Comparison of ENCODE assay signal across 19 cellular contexts in genomic region chr16:4611337-4612023, GRCh38. TPM values are rescaled to one million over a fixed set of nuclear protein-coding genes. Genes with fewer than 3 reads are reported as not detected.
DNase-seq lines count a peak whose midpoint lies in the region; ATAC-seq and TF ChIP-seq lines count a peak whose summit lies in the region.
"Had no signal": no experiment of that assay in that cellular context is flagged by ENCODE, and none has a peak within 500 bp of the region (broad histone marks: within the 10 kb centered on the region; RNA-seq: fewer than 3 reads in every experiment).

No MANE protein-coding gene starts in this region.

- H3K4me1 Mint-ChIP-seq in glutamatergic neuron (ENCODE audit: low read depth, unreplicated experiment): peaks cover 4% of the 10 kb centered on the region
- H3K4me1 Mint-ChIP-seq in stimulated activated memory B cell treated with anti-CD40 and anti-IgM and Interleukin-4, amounts not matched to agents 10 μg/mL and 1 μg/mL and 100 μg/mL, for 72 hours: peaks cover 37% of the 10 kb centered on the region

- no peak for TF ChIP-seq POLR2A in NB4 (IDR thresholded peaks at IDR 0.05; ENCODE audit: extremely low read depth, insufficient read length)
- no peak for TF ChIP-seq POLR2A in spleen (IDR thresholded peaks at IDR 0.05)

- H3K27me3 ChIP-seq in GM23248 (replicated peaks; ENCODE audit: insufficient read depth) (no peaks in the 10 kb centered on the region), spleen (replicated peaks in 1 of 7) (no peaks in the 10 kb centered on the region)

- in situ Hi-C loops in GM23248 (cut with MboI): no loop called here

- no peaks in the 10 kb centered on the region for H3K9me3 ChIP-seq in GM23248 (ENCODE audit: low read depth)
- H3K9me3 ChIP-seq in spleen: no peaks in the 10 kb centered on the region

- peak overlapping the region; percentile 52 for H3K27ac Mint-ChIP-seq in glutamatergic neuron (ENCODE audit: unreplicated experiment)
- H3K27ac Mint-ChIP-seq in stimulated activated memory B cell treated with anti-CD40 and anti-IgM and Interleukin-4, amounts not matched to agents 10 μg/mL and 1 μg/mL and 100 μg/mL, for 72 hours: no peak overlapping the region
- H3K27ac Mint-ChIP-seq: immature natural killer cell; stimulated activated naive CD8-positive, alpha-beta T cell treated with anti-CD3 and anti-CD28 coated beads, Interleukin-15, Interleukin-2, amounts not matched to agents 100 ng/mL and 50 ng/mL, for 24 hours had no signal

- intact Hi-C loops in spleen (cut with DNase I; ENCODE audit: low total_unique reads): no loop called here

- H3F3A ChIP-seq in GM23248 (ENCODE audit: insufficient read depth): peaks cover 6% of the 10 kb centered on the region; the same call in 1 of the 2 replicates

- no peaks in the 10 kb centered on the region for H3K36me3 Mint-ChIP-seq in glutamatergic neuron (ENCODE audit: unreplicated experiment)
- H3K36me3 Mint-ChIP-seq in stimulated activated memory B cell treated with anti-CD40 and anti-IgM and Interleukin-4, amounts not matched to agents 10 μg/mL and 1 μg/mL and 100 μg/mL, for 72 hours: peaks cover 23% of the 10 kb centered on the region
- H3K36me3 Mint-ChIP-seq: immature natural killer cell had no signal

- no peaks in the 10 kb centered on the region for H4K20me1 ChIP-seq in GM23248 (ENCODE audit: insufficient read depth)

- H3K27ac ChIP-seq in GM23248 (peak overlapping the region; percentile 44), spleen (no peak overlapping the region)

- peak overlapping the region; percentile 88; the same call in 1 of the 2 replicates for H3K9ac ChIP-seq in GM23248

- H2AFZ ChIP-seq in GM23248: no peak overlapping the region

- no peak for ATAC-seq in stimulated activated memory B cell treated with anti-CD40 and anti-IgM and Interleukin-4, amounts not matched to agents 10 μg/mL and 1 μg/mL and 100 μg/mL, for 72 hours
- ATAC-seq: activated CD4-positive, CD25-positive, alpha-beta regulatory T cell treated with anti-CD3 and anti-CD28 coated beads, Interleukin-2, amount 50 U/mL, for 24 hours; T-helper 17 cell had no signal

- WGBS in GM23248 (ENCODE audit: low coverage in 1 of 2, low lambda C conversion rate in 2 of 2, missing lambda C conversion rate in 2 of 2), 2 experiments: 80 to 81% methylated on average over 17 to 22 of the region's 22 CpGs
- 80 to 93% (median 87%) methylated on average over 22 of the region's 22 CpGs for WGBS in spleen, 5 donors

- CTCF ChIA-PET in HEK293T (lab: Yijun Ruan, JAX): interaction anchor here (0.7 kb wide), 2 partner anchors 17 to 93 kb away, joined by 3 to 6 read pairs; no protein-coding TSS in a partner anchor

- H3K4me3 ChIP-seq in GM23248 (no peak overlapping the region), NB4 (ENCODE audit: low read depth, low read length) (no peak overlapping the region), spleen (no peak overlapping the region)

- H3K9me3 Mint-ChIP-seq in glutamatergic neuron (ENCODE audit: unreplicated experiment): peaks cover 4% of the 10 kb centered on the region
- H3K9me3 Mint-ChIP-seq in stimulated activated memory B cell treated with anti-CD40 and anti-IgM and Interleukin-4, amounts not matched to agents 10 μg/mL and 1 μg/mL and 100 μg/mL, for 72 hours: no peaks in the 10 kb centered on the region
- H3K9me3 Mint-ChIP-seq: immature natural killer cell; stimulated activated naive CD8-positive, alpha-beta T cell treated with anti-CD3 and anti-CD28 coated beads, Interleukin-15, Interleukin-2, amounts not matched to agents 100 ng/mL and 50 ng/mL, for 24 hours had no signal

- no peaks in the 10 kb centered on the region for H3K9me2 ChIP-seq in GM23248 (ENCODE audit: insufficient read depth)

- peaks cover 10% of the 10 kb centered on the region for H3K27me3 Mint-ChIP-seq in glutamatergic neuron (ENCODE audit: unreplicated experiment)
- H3K27me3 Mint-ChIP-seq in stimulated activated memory B cell treated with anti-CD40 and anti-IgM and Interleukin-4, amounts not matched to agents 10 μg/mL and 1 μg/mL and 100 μg/mL, for 72 hours: no peaks in the 10 kb centered on the region
- H3K27me3 Mint-ChIP-seq: stimulated activated naive CD8-positive, alpha-beta T cell treated with anti-CD3 and anti-CD28 coated beads, Interleukin-15, Interleukin-2, amounts not matched to agents 100 ng/mL and 50 ng/mL, for 24 hours; T-helper 17 cell had no signal

- H3K36me3 ChIP-seq in GM23248 (ENCODE audit: low read depth): no peaks in the 10 kb centered on the region
- H3K36me3 ChIP-seq in spleen: peaks cover 0 to 46% (median 26%) of the 10 kb centered on the region in 6 donors

- POLR2A ChIA-PET in HEK293T (lab: Yijun Ruan, JAX): no interaction called here

- DNase-seq in GM23248: peak; percentile 77
- DNase-seq in NB4 (ENCODE audit: low read depth): peak; percentile 33
- DNase-seq in glutamatergic neuron: no peak
- peak; percentile 73 for DNase-seq in spleen
- DNase-seq in HEK293T (ENCODE audit: extremely low spot score): no peak
- no peak for DNase-seq in NCI-H2029 (lab: John Stamatoyannopoulos, UW)
- DNase-seq: activated naive CD4-positive, alpha-beta T cell; effector memory CD4-positive, alpha-beta T cell; foreskin melanocyte; immature natural killer cell; MV-4-11; occipital lobe; RPMI8226; small intestine; T-helper 17 cell had no signal

- H3K4me3 Mint-ChIP-seq in glutamatergic neuron (ENCODE audit: unreplicated experiment): peak overlapping the region; percentile 25
- H3K4me3 Mint-ChIP-seq in stimulated activated memory B cell treated with anti-CD40 and anti-IgM and Interleukin-4, amounts not matched to agents 10 μg/mL and 1 μg/mL and 100 μg/mL, for 72 hours: no peak overlapping the region
- H3K4me3 Mint-ChIP-seq: stimulated activated naive CD8-positive, alpha-beta T cell treated with anti-CD3 and anti-CD28 coated beads, Interleukin-15, Interleukin-2, amounts not matched to agents 100 ng/mL and 50 ng/mL, for 24 hours; T-helper 17 cell had no signal

- H3K4me1 ChIP-seq in GM23248 (ENCODE audit: insufficient read depth) (peaks cover 22% of the 10 kb centered on the region), spleen (peaks cover 23 to 58% (median 47%) of the 10 kb centered on the region in 6 donors)

- H3K79me2 ChIP-seq in GM23248 (ENCODE audit: insufficient read depth): peaks cover 53% of the 10 kb centered on the region

- TF ChIP-seq CTCF in NB4 (IDR thresholded peaks at IDR 0.05; ENCODE audit: low read depth, low read length) (no peak), glutamatergic neuron (IDR thresholded peaks at IDR 0.05; ENCODE audit: partially characterized antibody, unreplicated experiment) (no peak), spleen (IDR thresholded peaks at IDR 0.05 in 8 of 11, conservative IDR thresholded peaks at IDR 0.05 in 3 of 11) (no peak)

- peak overlapping the region; percentile 22 for H3K4me2 ChIP-seq in GM23248 (ENCODE audit: unreplicated experiment)

TF ChIP-seq in HEK293T, 16 proteins besides CTCF, POLR2A, EP300 and RAD21:
- no peak for TF ChIP-seq FOXM1 (IDR thresholded peaks at IDR 0.05; ENCODE audit: borderline replicate concordance)
- TF ChIP-seq HDGF (IDR thresholded peaks at IDR 0.05; ENCODE audit: borderline replicate concordance): no peak
- no peak for TF ChIP-seq PKNOX1 (IDR thresholded peaks at IDR 0.05)

RNA-seq across cellular contexts. Expression of gene UBALD1, which starts 3.2 kb away (rescaled TPM):
- total RNA-seq in GM23248 (2014; rRNA removed; shearing (Covaris generic)): 9.9 and 17.4 TPM in 2 replicates
- polyA plus RNA-seq in GM23248 (2016; fragmentation: Nextera tagmentation; extraction: Ambion mirVana) (10.3 and 11.5 TPM in 2 replicates), spleen (10 to 100 TPM; 12.6 to 33.6 (median 13.6) TPM)
- total RNA-seq in glutamatergic neuron (ENCODE audit: unreplicated experiment) (54.6 TPM), spleen (10 to 100 TPM; 10.0 to 29.2 (median 20.2) TPM)

RNA-seq across cellular contexts. Expression of gene MGRN1, which starts 13.1 kb away (rescaled TPM):
- total RNA-seq in GM23248 (2014; rRNA removed; shearing (Covaris generic)): 26.4 and 30.2 TPM in 2 replicates
- polyA plus RNA-seq in GM23248 (2016; fragmentation: Nextera tagmentation; extraction: Ambion mirVana) (13.1 and 14.0 TPM in 2 replicates), spleen (10 to 100 TPM in 1 of 3 donors, 1 to 10 TPM in 2; 7.6 to 26.9 (median 8.8) TPM)
- total RNA-seq in glutamatergic neuron (ENCODE audit: unreplicated experiment) (150 TPM), spleen (100 to 1,000 TPM in 1 of 7 donors, 10 to 100 TPM in 6; 65.6 to 132 (median 83.6) TPM)

RNA-seq across cellular contexts. Expression of gene C16orf96, which starts 55.3 kb away (rescaled TPM):
- not detected in 2 replicates for total RNA-seq in GM23248 (2014; rRNA removed; shearing (Covaris generic))
- polyA plus RNA-seq in GM23248 (2016; fragmentation: Nextera tagmentation; extraction: Ambion mirVana) (not detected in 2 replicates), spleen (under 1 TPM; 0.06 to 0.07 (median 0.06) TPM)
- total RNA-seq in glutamatergic neuron (ENCODE audit: unreplicated experiment) (0.83 TPM), spleen (under 1 TPM; 0.17 to 0.33 (median 0.23) TPM)
- total RNA-seq: bronchial epithelial cell, occipital lobe had no signal
- polyA plus RNA-seq: immature natural killer cell had no signal

Comparison
In these comparisons a context has a peak if more than half of its experiments do, and no peak if none do; other contexts are left out.
1. DNase-seq: peak in GM23248 (single experiment), NB4 (single experiment) and spleen (single experiment); none in glutamatergic neuron (single experiment), HEK293T (single experiment) and NCI-H2029 (single experiment).